ENCODE assay signal across 13 cellular contexts in genomic region chr14:73763396-73763795, GRCh38. TPM values are rescaled to one million over a fixed set of nuclear protein-coding genes. Genes with fewer than 3 reads are reported as not detected.
DNase-seq lines count a peak whose midpoint lies in the region; ATAC-seq and TF ChIP-seq lines count a peak whose summit lies in the region.
"Had no signal": no experiment of that assay in that cellular context is flagged by ENCODE, and none has a peak within 500 bp of the region (broad histone marks: within the 10 kb centered on the region; RNA-seq: fewer than 3 reads in every experiment).

No MANE protein-coding gene starts in this region.

- DNase-seq in CD4-positive, alpha-beta memory T cell = no peak
- DNase-seq in HuH-7.5 (ENCODE audit: low spot score) = peak; percentile 74
- DNase-seq in ascending aorta (ENCODE audit: low spot score in 2 of 2) = no peak
- no peak for DNase-seq in natural killer cell treated with Interleukin-12 subunit alpha and Interleukin-12 subunit beta and Interleukin-15 and Interleukin-18, amount 100 ng/mL, for 72 hours (ENCODE audit: low spot score)
- DNase-seq in HK-2 (ENCODE audit: unreplicated experiment) = no peak
- no peak for DNase-seq in posterior vena cava (ENCODE audit: low spot score)
- DNase-seq in stimulated activated CD4-positive, alpha-beta T cell treated with anti-CD3 and anti-CD28 coated beads, Interleukin-4, amount 100 ng/mL, for 4 hours = no peak
- DNase-seq in stimulated activated CD4-positive, alpha-beta T cell treated with anti-CD3 and anti-CD28 coated beads, Interleukin-12 subunit alpha, Interleukin-12 subunit beta, amount 100 ng/mL, for 4 hours = no peak
- DNase-seq: GF-D8, mesendoderm, NCI-H446 treated with DMSO at 0.1 percent for 48 hours, testis, WERI-Rb-1 had no signal

- H3K4me3 ChIP-seq in CD4-positive, alpha-beta memory T cell (ENCODE audit: low read length in 2 of 2) = no peak overlapping the region
- no peak overlapping the region for H3K4me3 ChIP-seq in ascending aorta
- H3K4me3 ChIP-seq: testis had no signal

- peak overlapping the region in 5 of 8 donors; percentile 8 to 80 (median 44) for H3K4me3 Mint-ChIP-seq in CD4-positive, alpha-beta memory T cell
- peak overlapping the region; percentile 75 for H3K4me3 Mint-ChIP-seq in natural killer cell treated with Interleukin-12 subunit alpha and Interleukin-12 subunit beta and Interleukin-15 and Interleukin-18, amount 100 ng/mL, for 72 hours

- H3K27ac Mint-ChIP-seq in CD4-positive, alpha-beta memory T cell = peak overlapping the region; percentile 85 to 99 (median 99)
- H3K27ac Mint-ChIP-seq in natural killer cell treated with Interleukin-12 subunit alpha and Interleukin-12 subunit beta and Interleukin-15 and Interleukin-18, amount 100 ng/mL, for 72 hours = peak overlapping the region; percentile 89 to 98

- H3K4me1 Mint-ChIP-seq in CD4-positive, alpha-beta memory T cell = peaks cover 49 to 71% (median 57%) of the 10 kb centered on the region in 4 donors
- H3K4me1 Mint-ChIP-seq in natural killer cell treated with Interleukin-12 subunit alpha and Interleukin-12 subunit beta and Interleukin-15 and Interleukin-18, amount 100 ng/mL, for 72 hours (ENCODE audit: low read depth in 2 of 2) = peaks cover 57 to 58% of the 10 kb centered on the region in 2 donors

- H3K4me1 ChIP-seq in CD4-positive, alpha-beta memory T cell (ENCODE audit: insufficient read depth, low read length) = peaks cover 57% of the 10 kb centered on the region
- H3K4me1 ChIP-seq in ascending aorta = peaks cover 20 to 65% of the 10 kb centered on the region in 2 donors

- no peaks in the 10 kb centered on the region for H3K9me3 ChIP-seq in CD4-positive, alpha-beta memory T cell (ENCODE audit: control insufficient read depth in 1 of 2, low read length in 2 of 2)
- H3K9me3 ChIP-seq in ascending aorta = no peaks in the 10 kb centered on the region
- H3K9me3 ChIP-seq: testis had no signal

- TF ChIP-seq CTCF in ascending aorta (IDR thresholded peaks at IDR 0.05) = no peak

- H3K27me3 Mint-ChIP-seq in CD4-positive, alpha-beta memory T cell = no peaks in the 10 kb centered on the region
- H3K27me3 Mint-ChIP-seq in natural killer cell treated with Interleukin-12 subunit alpha and Interleukin-12 subunit beta and Interleukin-15 and Interleukin-18, amount 100 ng/mL, for 72 hours = no peaks in the 10 kb centered on the region

- intact Hi-C loops in CD4-positive, alpha-beta memory T cell (cut with micrococcal nuclease) = loop anchor here (5.0 kb wide), 2 partner anchors 51 to 189 kb away; partner anchors contain the start of genes COQ6, FAM161B and PNMA1
- intact Hi-C loops in ascending aorta (cut with DNase I) (no loop called here), posterior vena cava (cut with DNase I) (no loop called here)

- CTCF ChIA-PET in CD4-positive, alpha-beta memory T cell (lab: Charles Lee; ENCODE audit: partially characterized antibody) = interaction anchor here (1.4 to 6.4 kb wide), 3 partner anchors 8 to 33 kb away, joined by 6 to 75 read pairs (median 6); no protein-coding TSS in a partner anchor

- no peaks in the 10 kb centered on the region for H3K36me3 ChIP-seq in CD4-positive, alpha-beta memory T cell (ENCODE audit: insufficient read depth, low read length)
- no peaks in the 10 kb centered on the region for H3K36me3 ChIP-seq in ascending aorta
- H3K36me3 ChIP-seq: WERI-Rb-1 had no signal

- no peaks in the 10 kb centered on the region for H3K27me3 ChIP-seq in CD4-positive, alpha-beta memory T cell (ENCODE audit: insufficient read depth, low read length)
- H3K27me3 ChIP-seq in ascending aorta = no peaks in the 10 kb centered on the region
- H3K27me3 ChIP-seq: testis had no signal

- ATAC-seq in natural killer cell treated with Interleukin-12 subunit alpha and Interleukin-12 subunit beta and Interleukin-15 and Interleukin-18, amount 100 ng/mL, for 72 hours = no peak

- peak overlapping the region; percentile 98 for H3K27ac ChIP-seq in CD4-positive, alpha-beta memory T cell (ENCODE audit: low read depth, low read length)
- peak overlapping the region; percentile 11 to 81 for H3K27ac ChIP-seq in ascending aorta
- H3K27ac ChIP-seq: testis, WERI-Rb-1 had no signal

- POLR2A ChIA-PET in CD4-positive, alpha-beta memory T cell (lab: Charles Lee; ENCODE audit: partially characterized antibody) = interaction anchor here (1.4 to 15.6 kb wide), 4 partner anchors 10 to 23 kb away, joined by 7 to 465 read pairs (median 87); no protein-coding TSS in a partner anchor

- no peaks in the 10 kb centered on the region for H3K9me3 Mint-ChIP-seq in CD4-positive, alpha-beta memory T cell
- H3K9me3 Mint-ChIP-seq in natural killer cell treated with Interleukin-12 subunit alpha and Interleukin-12 subunit beta and Interleukin-15 and Interleukin-18, amount 100 ng/mL, for 72 hours = no peaks in the 10 kb centered on the region

- H3K36me3 Mint-ChIP-seq in CD4-positive, alpha-beta memory T cell = peaks cover 0 to 6% of the 10 kb centered on the region in 2 donors
- no peaks in the 10 kb centered on the region for H3K36me3 Mint-ChIP-seq in natural killer cell treated with Interleukin-12 subunit alpha and Interleukin-12 subunit beta and Interleukin-15 and Interleukin-18, amount 100 ng/mL, for 72 hours

RNA-seq across cellular contexts. Expression of gene PNMA1, which starts 49.2 kb away (rescaled TPM):
- total RNA-seq in CD4-positive, alpha-beta memory T cell = 10 to 100 TPM; 53.3 to 59.3 TPM
- polyA plus RNA-seq in CD4-positive, alpha-beta memory T cell = 10 to 100 TPM; 47.8 to 56.3 TPM
- total RNA-seq in ascending aorta (30.2 TPM), posterior vena cava (10 to 100 TPM; 64.8 to 88.7 TPM)
- total RNA-seq in natural killer cell treated with Interleukin-12 subunit alpha and Interleukin-12 subunit beta and Interleukin-15 and Interleukin-18, amount 100 ng/mL, for 72 hours = 10 to 100 TPM; 18.9 to 32.2 TPM
